ENCODE assay signal across 1 cellular context in the genomic region with DNA sequence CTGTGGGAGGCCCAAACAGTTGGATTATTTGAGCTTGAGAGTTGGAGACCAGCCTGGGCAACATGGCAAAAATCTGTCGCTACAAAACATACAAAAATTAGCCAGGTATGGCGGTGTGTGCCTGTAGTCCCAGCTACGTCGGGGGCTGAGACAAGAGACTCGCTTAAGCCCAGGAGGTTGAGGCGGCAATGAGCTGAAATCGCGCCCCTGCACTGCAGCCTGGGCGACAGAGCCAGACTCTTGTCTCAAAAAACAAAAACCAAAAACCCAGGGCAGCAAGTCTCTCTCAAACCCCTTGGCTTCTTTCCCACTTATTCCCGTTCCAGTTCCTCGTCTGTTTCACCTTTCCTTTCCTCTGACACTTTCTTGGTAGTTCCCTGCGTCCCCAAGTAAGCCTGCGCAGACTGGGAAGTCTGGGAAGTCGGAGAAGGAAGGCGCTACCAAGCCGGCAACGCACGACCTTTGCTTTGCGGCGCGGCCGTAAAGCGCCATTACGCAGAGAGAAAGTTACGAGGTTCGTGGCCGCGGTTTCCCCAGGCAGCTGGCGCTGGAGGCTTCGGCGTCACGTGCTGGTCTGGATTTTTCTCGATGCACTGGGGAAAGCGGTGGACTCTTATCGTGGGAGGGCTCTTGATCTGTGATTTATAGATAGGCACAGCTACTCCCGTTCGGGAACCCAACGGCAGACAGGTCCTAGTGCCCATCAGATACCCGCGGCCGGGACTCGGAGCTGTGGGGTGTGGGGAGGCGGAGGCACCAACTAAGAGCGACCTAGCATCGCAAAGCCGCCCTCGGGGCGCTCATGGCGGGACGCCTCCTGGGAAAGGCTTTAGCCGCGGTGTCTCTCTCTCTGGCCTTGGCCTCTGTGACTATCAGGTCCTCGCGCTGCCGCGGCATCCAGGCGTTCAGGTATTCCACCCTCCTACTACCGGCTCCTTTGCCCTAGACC.
A peak's percentile ranks its signal among the peaks of the same experiment; 100 is the strongest.
TF ChIP-seq lines count a peak whose summit lies in the region.

A gene with protein sequence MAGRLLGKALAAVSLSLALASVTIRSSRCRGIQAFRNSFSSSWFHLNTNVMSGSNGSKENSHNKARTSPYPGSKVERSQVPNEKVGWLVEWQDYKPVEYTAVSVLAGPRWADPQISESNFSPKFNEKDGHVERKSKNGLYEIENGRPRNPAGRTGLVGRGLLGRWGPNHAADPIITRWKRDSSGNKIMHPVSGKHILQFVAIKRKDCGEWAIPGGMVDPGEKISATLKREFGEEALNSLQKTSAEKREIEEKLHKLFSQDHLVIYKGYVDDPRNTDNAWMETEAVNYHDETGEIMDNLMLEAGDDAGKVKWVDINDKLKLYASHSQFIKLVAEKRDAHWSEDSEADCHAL (plus strand): TSS at position 470 of the 949 bp plus-strand sequence. CDS start 333 bp downstream, at position 803.

TF ChIP-seq in K562, 482 proteins besides CTCF, POLR2A, EP300 and RAD21 (continued from another document and continues in another):
- TF ChIP-seq, protein P1, sequence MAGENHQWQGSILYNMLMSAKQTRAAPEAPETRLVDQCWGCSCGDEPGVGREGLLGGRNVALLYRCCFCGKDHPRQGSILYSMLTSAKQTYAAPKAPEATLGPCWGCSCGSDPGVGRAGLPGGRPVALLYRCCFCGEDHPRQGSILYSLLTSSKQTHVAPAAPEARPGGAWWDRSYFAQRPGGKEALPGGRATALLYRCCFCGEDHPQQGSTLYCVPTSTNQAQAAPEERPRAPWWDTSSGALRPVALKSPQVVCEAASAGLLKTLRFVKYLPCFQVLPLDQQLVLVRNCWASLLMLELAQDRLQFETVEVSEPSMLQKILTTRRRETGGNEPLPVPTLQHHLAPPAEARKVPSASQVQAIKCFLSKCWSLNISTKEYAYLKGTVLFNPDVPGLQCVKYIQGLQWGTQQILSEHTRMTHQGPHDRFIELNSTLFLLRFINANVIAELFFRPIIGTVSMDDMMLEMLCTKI (IDR thresholded peaks at IDR 0.05; ENCODE audit: partially characterized antibody) = no peak
- TF ChIP-seq NFIX (CRISPR knock-in tag; IDR thresholded peaks at IDR 0.05; ENCODE audit: low read depth) = no peak
- 0 out of 2 replicates have a peak, but pooled peaks have one; percentile 57 for TF ChIP-seq ZBTB9 (CRISPR knock-in tag; IDR thresholded peaks at IDR 0.05)
- no peak for TF ChIP-seq SMARCA5 (IDR thresholded peaks at IDR 0.05)
- TF ChIP-seq CHCHD3 (CRISPR knock-in tag; IDR thresholded peaks at IDR 0.05) = no peak
- TF ChIP-seq SMC3 (conservative IDR thresholded peaks at IDR 0.05; ENCODE audit: insufficient read depth, low read depth, low read length) = no peak
- peak; percentile 64 for TF ChIP-seq CBFA2T3 (IDR thresholded peaks at IDR 0.05)
- TF ChIP-seq, protein P2, sequence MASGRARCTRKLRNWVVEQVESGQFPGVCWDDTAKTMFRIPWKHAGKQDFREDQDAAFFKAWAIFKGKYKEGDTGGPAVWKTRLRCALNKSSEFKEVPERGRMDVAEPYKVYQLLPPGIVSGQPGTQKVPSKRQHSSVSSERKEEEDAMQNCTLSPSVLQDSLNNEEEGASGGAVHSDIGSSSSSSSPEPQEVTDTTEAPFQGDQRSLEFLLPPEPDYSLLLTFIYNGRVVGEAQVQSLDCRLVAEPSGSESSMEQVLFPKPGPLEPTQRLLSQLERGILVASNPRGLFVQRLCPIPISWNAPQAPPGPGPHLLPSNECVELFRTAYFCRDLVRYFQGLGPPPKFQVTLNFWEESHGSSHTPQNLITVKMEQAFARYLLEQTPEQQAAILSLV (tag; IDR thresholded peaks at IDR 0.05) = no peak
- 0 out of 2 replicates have a peak, but pooled peaks have one; percentile 43 for TF ChIP-seq TRIM28 (IDR thresholded peaks at IDR 0.05)
- TF ChIP-seq ZNF785 (CRISPR knock-in tag; IDR thresholded peaks at IDR 0.05) = no peak
- peak; percentile 65 for TF ChIP-seq RFX1 (IDR thresholded peaks at IDR 0.05)
- TF ChIP-seq ZNF174 (CRISPR knock-in tag; IDR thresholded peaks at IDR 0.05) = no peak
- TF ChIP-seq, protein P3, sequence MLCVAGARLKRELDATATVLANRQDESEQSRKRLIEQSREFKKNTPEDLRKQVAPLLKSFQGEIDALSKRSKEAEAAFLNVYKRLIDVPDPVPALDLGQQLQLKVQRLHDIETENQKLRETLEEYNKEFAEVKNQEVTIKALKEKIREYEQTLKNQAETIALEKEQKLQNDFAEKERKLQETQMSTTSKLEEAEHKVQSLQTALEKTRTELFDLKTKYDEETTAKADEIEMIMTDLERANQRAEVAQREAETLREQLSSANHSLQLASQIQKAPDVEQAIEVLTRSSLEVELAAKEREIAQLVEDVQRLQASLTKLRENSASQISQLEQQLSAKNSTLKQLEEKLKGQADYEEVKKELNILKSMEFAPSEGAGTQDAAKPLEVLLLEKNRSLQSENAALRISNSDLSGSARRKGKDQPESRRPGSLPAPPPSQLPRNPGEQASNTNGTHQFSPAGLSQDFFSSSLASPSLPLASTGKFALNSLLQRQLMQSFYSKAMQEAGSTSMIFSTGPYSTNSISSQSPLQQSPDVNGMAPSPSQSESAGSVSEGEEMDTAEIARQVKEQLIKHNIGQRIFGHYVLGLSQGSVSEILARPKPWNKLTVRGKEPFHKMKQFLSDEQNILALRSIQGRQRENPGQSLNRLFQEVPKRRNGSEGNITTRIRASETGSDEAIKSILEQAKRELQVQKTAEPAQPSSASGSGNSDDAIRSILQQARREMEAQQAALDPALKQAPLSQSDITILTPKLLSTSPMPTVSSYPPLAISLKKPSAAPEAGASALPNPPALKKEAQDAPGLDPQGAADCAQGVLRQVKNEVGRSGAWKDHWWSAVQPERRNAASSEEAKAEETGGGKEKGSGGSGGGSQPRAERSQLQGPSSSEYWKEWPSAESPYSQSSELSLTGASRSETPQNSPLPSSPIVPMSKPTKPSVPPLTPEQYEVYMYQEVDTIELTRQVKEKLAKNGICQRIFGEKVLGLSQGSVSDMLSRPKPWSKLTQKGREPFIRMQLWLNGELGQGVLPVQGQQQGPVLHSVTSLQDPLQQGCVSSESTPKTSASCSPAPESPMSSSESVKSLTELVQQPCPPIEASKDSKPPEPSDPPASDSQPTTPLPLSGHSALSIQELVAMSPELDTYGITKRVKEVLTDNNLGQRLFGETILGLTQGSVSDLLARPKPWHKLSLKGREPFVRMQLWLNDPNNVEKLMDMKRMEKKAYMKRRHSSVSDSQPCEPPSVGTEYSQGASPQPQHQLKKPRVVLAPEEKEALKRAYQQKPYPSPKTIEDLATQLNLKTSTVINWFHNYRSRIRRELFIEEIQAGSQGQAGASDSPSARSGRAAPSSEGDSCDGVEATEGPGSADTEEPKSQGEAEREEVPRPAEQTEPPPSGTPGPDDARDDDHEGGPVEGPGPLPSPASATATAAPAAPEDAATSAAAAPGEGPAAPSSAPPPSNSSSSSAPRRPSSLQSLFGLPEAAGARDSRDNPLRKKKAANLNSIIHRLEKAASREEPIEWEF (CRISPR knock-in tag; IDR thresholded peaks at IDR 0.05) = peak; percentile 43; the same call in 1 of the 2 replicates
- TF ChIP-seq MED1 (CRISPR knock-in tag; IDR thresholded peaks at IDR 0.05; ENCODE audit: borderline replicate concordance) = no peak
- no peak for TF ChIP-seq HMG20A (CRISPR knock-in tag; conservative IDR thresholded peaks at IDR 0.05)
- no peak for TF ChIP-seq ZBTB5 (IDR thresholded peaks at IDR 0.05)
- TF ChIP-seq KAT8 (IDR thresholded peaks at IDR 0.05; ENCODE audit: low read depth) = no peak
- TF ChIP-seq ETV6 (IDR thresholded peaks at IDR 0.05; ENCODE audit: borderline replicate concordance in 1 of 2, low read depth in 2 of 2, low read length in 1 of 2) = no peak
- TF ChIP-seq ETV6 (CRISPR knock-in tag; IDR thresholded peaks at IDR 0.05; ENCODE audit: borderline replicate concordance) = no peak
- TF ChIP-seq TSHZ1 (CRISPR knock-in tag; IDR thresholded peaks at IDR 0.05) = no peak
- no peak for TF ChIP-seq RBM15 (IDR thresholded peaks at IDR 0.05; ENCODE audit: insufficient read depth, low read length)
- peak; percentile 9 to 35; a peak in 1 of 4 replicates for TF ChIP-seq TBL1XR1 (IDR thresholded peaks at IDR 0.05; ENCODE audit: low read length in 2 of 2)
- TF ChIP-seq NCOA6 (IDR thresholded peaks at IDR 0.05) = no peak
- 0 out of 2 replicates have a peak, but pooled peaks have one; percentile 22 for TF ChIP-seq CBX5 (IDR thresholded peaks at IDR 0.05; ENCODE audit: borderline replicate concordance, low read depth)
- TF ChIP-seq, protein P4, sequence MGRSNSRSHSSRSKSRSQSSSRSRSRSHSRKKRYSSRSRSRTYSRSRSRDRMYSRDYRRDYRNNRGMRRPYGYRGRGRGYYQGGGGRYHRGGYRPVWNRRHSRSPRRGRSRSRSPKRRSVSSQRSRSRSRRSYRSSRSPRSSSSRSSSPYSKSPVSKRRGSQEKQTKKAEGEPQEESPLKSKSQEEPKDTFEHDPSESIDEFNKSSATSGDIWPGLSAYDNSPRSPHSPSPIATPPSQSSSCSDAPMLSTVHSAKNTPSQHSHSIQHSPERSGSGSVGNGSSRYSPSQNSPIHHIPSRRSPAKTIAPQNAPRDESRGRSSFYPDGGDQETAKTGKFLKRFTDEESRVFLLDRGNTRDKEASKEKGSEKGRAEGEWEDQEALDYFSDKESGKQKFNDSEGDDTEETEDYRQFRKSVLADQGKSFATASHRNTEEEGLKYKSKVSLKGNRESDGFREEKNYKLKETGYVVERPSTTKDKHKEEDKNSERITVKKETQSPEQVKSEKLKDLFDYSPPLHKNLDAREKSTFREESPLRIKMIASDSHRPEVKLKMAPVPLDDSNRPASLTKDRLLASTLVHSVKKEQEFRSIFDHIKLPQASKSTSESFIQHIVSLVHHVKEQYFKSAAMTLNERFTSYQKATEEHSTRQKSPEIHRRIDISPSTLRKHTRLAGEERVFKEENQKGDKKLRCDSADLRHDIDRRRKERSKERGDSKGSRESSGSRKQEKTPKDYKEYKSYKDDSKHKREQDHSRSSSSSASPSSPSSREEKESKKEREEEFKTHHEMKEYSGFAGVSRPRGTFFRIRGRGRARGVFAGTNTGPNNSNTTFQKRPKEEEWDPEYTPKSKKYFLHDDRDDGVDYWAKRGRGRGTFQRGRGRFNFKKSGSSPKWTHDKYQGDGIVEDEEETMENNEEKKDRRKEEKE (IDR thresholded peaks at IDR 0.05; ENCODE audit: borderline replicate concordance in 1 of 2, control insufficient read depth in 1 of 2, low read depth in 2 of 2, low read length in 1 of 2) = no peak
- TF ChIP-seq PRMT5 (CRISPR knock-in tag; IDR thresholded peaks at IDR 0.05) = no peak
- no peak for TF ChIP-seq SAFB2 (IDR thresholded peaks at IDR 0.05; ENCODE audit: borderline replicate concordance, low read depth, low read length, severe bottlenecking)
- TF ChIP-seq HMG20B (CRISPR knock-in tag; IDR thresholded peaks at IDR 0.05) = no peak
- no peak for TF ChIP-seq ILK (tag; IDR thresholded peaks at IDR 0.05; ENCODE audit: borderline replicate concordance, low read depth)
- TF ChIP-seq STAT5B (CRISPR knock-in tag; IDR thresholded peaks at IDR 0.05) = no peak
- TF ChIP-seq, protein P5, sequence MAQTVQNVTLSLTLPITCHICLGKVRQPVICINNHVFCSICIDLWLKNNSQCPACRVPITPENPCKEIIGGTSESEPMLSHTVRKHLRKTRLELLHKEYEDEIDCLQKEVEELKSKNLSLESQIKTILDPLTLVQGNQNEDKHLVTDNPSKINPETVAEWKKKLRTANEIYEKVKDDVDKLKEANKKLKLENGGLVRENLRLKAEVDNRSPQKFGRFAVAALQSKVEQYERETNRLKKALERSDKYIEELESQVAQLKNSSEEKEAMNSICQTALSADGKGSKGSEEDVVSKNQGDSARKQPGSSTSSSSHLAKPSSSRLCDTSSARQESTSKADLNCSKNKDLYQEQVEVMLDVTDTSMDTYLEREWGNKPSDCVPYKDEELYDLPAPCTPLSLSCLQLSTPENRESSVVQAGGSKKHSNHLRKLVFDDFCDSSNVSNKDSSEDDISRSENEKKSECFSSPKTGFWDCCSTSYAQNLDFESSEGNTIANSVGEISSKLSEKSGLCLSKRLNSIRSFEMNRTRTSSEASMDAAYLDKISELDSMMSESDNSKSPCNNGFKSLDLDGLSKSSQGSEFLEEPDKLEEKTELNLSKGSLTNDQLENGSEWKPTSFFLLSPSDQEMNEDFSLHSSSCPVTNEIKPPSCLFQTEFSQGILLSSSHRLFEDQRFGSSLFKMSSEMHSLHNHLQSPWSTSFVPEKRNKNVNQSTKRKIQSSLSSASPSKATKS (CRISPR knock-in tag; IDR thresholded peaks at IDR 0.05) = no peak
